9 cellular contexts compared by ENCODE assay signal in the genomic region with DNA sequence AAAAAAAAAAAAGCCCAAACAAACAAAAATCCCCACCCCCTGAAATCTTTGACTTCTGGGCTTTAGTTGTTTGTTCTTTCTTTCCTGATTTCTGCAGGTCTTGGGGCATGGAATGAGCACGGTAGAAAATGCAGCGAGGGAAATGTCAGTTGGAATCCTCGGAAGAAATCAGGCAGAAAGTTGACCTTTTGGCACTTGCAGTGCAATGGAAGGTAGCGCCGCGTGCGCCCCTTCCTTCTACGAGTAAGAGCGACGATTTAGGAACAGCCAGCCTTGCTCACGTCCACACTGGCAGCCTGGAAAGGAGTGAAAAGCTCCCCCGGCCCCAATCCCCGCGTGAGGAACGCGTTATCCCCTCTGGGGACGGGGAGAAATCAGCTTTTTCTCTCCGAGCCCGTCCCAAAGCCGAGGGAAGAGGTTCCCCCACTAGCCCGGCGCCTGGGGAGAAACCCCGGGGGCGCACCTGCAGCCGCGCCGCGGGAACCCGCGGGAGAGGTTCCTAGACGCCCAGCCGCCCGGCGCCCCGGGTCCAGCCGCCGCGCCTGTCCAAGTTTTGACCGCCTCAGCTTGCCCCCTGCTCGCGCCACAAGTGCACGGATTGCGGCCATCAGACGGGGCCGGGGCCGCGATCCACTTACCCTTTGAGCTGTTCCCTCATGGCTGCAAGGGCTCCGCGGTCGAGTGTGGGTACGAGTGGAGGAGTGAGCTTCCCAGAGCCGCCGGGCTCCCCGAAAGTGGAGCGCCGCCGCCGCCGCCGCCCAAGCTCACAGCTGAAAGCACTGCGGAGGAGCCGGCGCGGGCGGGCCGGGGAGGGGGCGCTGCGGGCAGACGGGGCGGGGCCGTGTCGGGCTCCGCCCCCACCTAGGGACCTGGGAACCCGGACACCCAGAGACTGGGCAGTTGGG.
A peak's percentile ranks its signal among the peaks of the same experiment; 100 is the strongest.
DNase-seq lines count a peak whose midpoint lies in the region; ATAC-seq, FAIRE-seq and TF ChIP-seq lines count a peak whose summit lies in the region.
"Had no signal": no experiment of that assay in that cellular context is flagged by ENCODE, and none has a peak within 500 bp of the region (broad histone marks: within the 10 kb centered on the region; RNA-seq: fewer than 3 reads in every experiment).

No MANE protein-coding gene starts in this region.

- H3K27me3 Mint-ChIP-seq in CD4-positive, alpha-beta T cell, result peaks cover 38% of the 10 kb centered on the region

- dilution Hi-C loops in endothelial cell of umbilical vein (cut with MboI; ENCODE audit: extremely low pct_ligation_motif_present, low sequenced_read_pairs), result no loop called here

- no peaks in the 10 kb centered on the region for H3K36me3 Mint-ChIP-seq in CD4-positive, alpha-beta T cell (ENCODE audit: low read depth)

- no peaks in the 10 kb centered on the region for H3K9me2 ChIP-seq in SU-DHL-6 (replicated peaks; ENCODE audit: insufficient read depth, low read length)

- intact Hi-C loops in CD4-positive, alpha-beta T cell (cut with DNase I, micrococcal nuclease), result no loop called here
- intact Hi-C loops in endothelial cell of umbilical vein (cut with micrococcal nuclease), result loop anchor here (1.0 to 5.0 kb wide), 4 partner anchors 45 to 229 kb away; no protein-coding TSS in a partner anchor

- no peak for TF ChIP-seq POLR2A in endothelial cell of umbilical vein (IDR thresholded peaks at IDR 0.05; ENCODE audit: low read depth, low read length)

- peaks cover 8% of the 10 kb centered on the region for H3K27me3 ChIP-seq in CD4-positive, alpha-beta T cell (ENCODE audit: control insufficient read depth, insufficient read depth, low read length)
- H3K27me3 ChIP-seq in SU-DHL-6 (ENCODE audit: low read length) (no peaks in the 10 kb centered on the region), endothelial cell of umbilical vein (ENCODE audit: control insufficient read depth in 2 of 2, insufficient read depth in 2 of 2, low read length in 2 of 2) (no peaks in the 10 kb centered on the region)

- peak in 1 of 10 experiments; percentile 0 for DNase-seq in CD4-positive, alpha-beta T cell
- DNase-seq in endothelial cell of umbilical vein (ENCODE audit: low read depth, low spot score) (peak; percentile 53), mucosa of gallbladder (ENCODE audit: low spot score) (peak; percentile 25), cortex of kidney (lab: John Stamatoyannopoulos, UW) (no peak), NCI-H2029 (lab: John Stamatoyannopoulos, UW) (no peak)

- H3K9ac ChIP-seq in SU-DHL-6 (ENCODE audit: low read length) (peak overlapping the region; percentile 93), endothelial cell of umbilical vein (replicated peaks; ENCODE audit: extremely low read depth, insufficient read depth, low read length) (peak overlapping the region; percentile 48)

- H3K4me3 Mint-ChIP-seq in CD4-positive, alpha-beta T cell, result peak overlapping the region; percentile 45

- H3K9me1 ChIP-seq in endothelial cell of umbilical vein (replicated peaks; ENCODE audit: control insufficient read depth, extremely low read depth, insufficient read depth, low read length), result no peaks in the 10 kb centered on the region

- FAIRE-seq in endothelial cell of umbilical vein (lab: Jason Lieb, UNC), result peak; percentile 18
- FAIRE-seq: TTC549 had no signal

- H4K20me1 ChIP-seq in SU-DHL-6 (ENCODE audit: low read depth, low read length) (no peaks in the 10 kb centered on the region), endothelial cell of umbilical vein (replicated peaks; ENCODE audit: control insufficient read depth, extremely low read depth, insufficient read depth, low read length) (peaks cover 2% of the 10 kb centered on the region)

- TF ChIP-seq CTCF in CD4-positive, alpha-beta T cell (IDR thresholded peaks at IDR 0.05), result no peak
- no peak for TF ChIP-seq CTCF in SU-DHL-6 (IDR thresholded peaks at IDR 0.05; ENCODE audit: insufficient read depth, low read length, poor library complexity, severe bottlenecking)
- no peak for TF ChIP-seq CTCF in endothelial cell of umbilical vein (IDR thresholded peaks at IDR 0.05; ENCODE audit: extremely low read depth in 1 of 2, insufficient read depth in 1 of 2, low read depth in 1 of 2, low read length in 2 of 2)

- H3K9me3 ChIP-seq in CD4-positive, alpha-beta T cell (ENCODE audit: control insufficient read depth, low read length), result no peaks in the 10 kb centered on the region
- H3K9me3 ChIP-seq in SU-DHL-6 (ENCODE audit: insufficient read depth, low read length), result no peaks in the 10 kb centered on the region
- H3K9me3 ChIP-seq in endothelial cell of umbilical vein (replicated peaks; ENCODE audit: control insufficient read depth, insufficient read depth, low read length), result no peaks in the 10 kb centered on the region

- TSS peak; percentile 35 for BruUV-seq in endothelial cell of umbilical vein (replicated peaks; lab: Mats Ljungman, UMichigan)

- H3K79me2 ChIP-seq in SU-DHL-6 (ENCODE audit: insufficient read depth, low read length), result peaks cover 52% of the 10 kb centered on the region
- H3K79me2 ChIP-seq in endothelial cell of umbilical vein (ENCODE audit: control insufficient read depth, insufficient read depth, low read length), result no peaks in the 10 kb centered on the region

- peak overlapping the region; percentile 91 for H3K4me2 ChIP-seq in SU-DHL-6 (ENCODE audit: low read depth, low read length, poor library complexity, severe bottlenecking)
- peak overlapping the region; percentile 50 for H3K4me2 ChIP-seq in endothelial cell of umbilical vein (ENCODE audit: insufficient read depth, low read length)

- no peaks in the 10 kb centered on the region for H3F3A ChIP-seq in SU-DHL-6 (ENCODE audit: insufficient read depth)

- no peaks in the 10 kb centered on the region for H3K36me3 ChIP-seq in SU-DHL-6 (ENCODE audit: low read length)
- no peaks in the 10 kb centered on the region for H3K36me3 ChIP-seq in endothelial cell of umbilical vein (ENCODE audit: control insufficient read depth in 2 of 2, extremely low read depth in 1 of 2, insufficient read depth in 2 of 2, low read length in 2 of 2)

- H2AFZ ChIP-seq in SU-DHL-6 (ENCODE audit: low read depth, low read length, severe bottlenecking) (peak overlapping the region; percentile 26), endothelial cell of umbilical vein (ENCODE audit: low read depth, low read length) (peak overlapping the region; percentile 39)

- POLR2A ChIA-PET in CD4-positive, alpha-beta T cell (lab: Charles Lee), result no interaction called here
- POLR2A ChIA-PET in endothelial cell of umbilical vein (lab: Charles Lee), result interaction anchor here (0.7 kb wide), 1 partner anchor 100 kb away, joined by 12 read pairs; no protein-coding TSS in a partner anchor

- peak overlapping the region; percentile 85 for H3K4me3 ChIP-seq in SU-DHL-6 (ENCODE audit: insufficient read depth, low read length, poor library complexity, severe bottlenecking)
- H3K4me3 ChIP-seq in endothelial cell of umbilical vein (replicated peaks in 1 of 3; ENCODE audit: insufficient read depth in 1 of 3, low read depth in 1 of 3, low read length in 3 of 3), result peak overlapping the region; percentile 57 to 81 (median 74)

- peaks cover 5% of the 10 kb centered on the region for H3K4me1 Mint-ChIP-seq in CD4-positive, alpha-beta T cell (ENCODE audit: low read depth)

- CTCF ChIA-PET in CD4-positive, alpha-beta T cell (lab: Charles Lee), result no interaction called here
- CTCF ChIA-PET in endothelial cell of umbilical vein (lab: Charles Lee), result interaction anchor here (0.9 to 1.6 kb wide), 7 partner anchors 43 to 227 kb away, joined by 3 to 16 read pairs (median 3); no protein-coding TSS in a partner anchor

- no peak for ATAC-seq in CD4-positive, alpha-beta T cell (ENCODE audit: poor library complexity)
- peak; percentile 94 for ATAC-seq in GM19023 (IDR thresholded peaks at IDR 0.05; ENCODE audit: unreplicated experiment)
- peak; percentile 92 for ATAC-seq in HG03103 (IDR thresholded peaks at IDR 0.05; ENCODE audit: low read depth, unreplicated experiment)

- no peak overlapping the region for H3K27ac Mint-ChIP-seq in CD4-positive, alpha-beta T cell

- no peaks in the 10 kb centered on the region for H3K4me1 ChIP-seq in endothelial cell of umbilical vein (ENCODE audit: control insufficient read depth, extremely low read depth, insufficient read depth, low read length)

- H3K27ac ChIP-seq in CD4-positive, alpha-beta T cell (ENCODE audit: low read depth, low read length), result no peak overlapping the region
- H3K27ac ChIP-seq in SU-DHL-6 (ENCODE audit: low read depth, low read length), result peak overlapping the region; percentile 67
- H3K27ac ChIP-seq in endothelial cell of umbilical vein (ENCODE audit: insufficient read depth, low read depth, low read length), result peak overlapping the region; percentile 37

- no peaks in the 10 kb centered on the region for H3K9me3 Mint-ChIP-seq in CD4-positive, alpha-beta T cell

TF ChIP-seq in endothelial cell of umbilical vein, 7 proteins besides CTCF, POLR2A, EP300 and RAD21:
- TF ChIP-seq POLR2AphosphoS5 (IDR thresholded peaks at IDR 0.05; ENCODE audit: insufficient read depth, low read depth, low read length) (no peak), MYC (IDR thresholded peaks at IDR 0.05; ENCODE audit: low read depth, low read length) (no peak), FOS (IDR thresholded peaks at IDR 0.05; ENCODE audit: borderline replicate concordance, insufficient read depth, low read length) (no peak), JUN (IDR thresholded peaks at IDR 0.05; ENCODE audit: borderline replicate concordance, insufficient read depth, insufficient read length, low read depth) (no peak), GATA2 (IDR thresholded peaks at IDR 0.05; ENCODE audit: insufficient read depth, insufficient read length, low read depth, low read length) (no peak), EZH2 (IDR thresholded peaks at IDR 0.05; ENCODE audit: borderline replicate concordance, low read depth, low read length, severe bottlenecking) (no peak)
- TF ChIP-seq, protein P1, sequence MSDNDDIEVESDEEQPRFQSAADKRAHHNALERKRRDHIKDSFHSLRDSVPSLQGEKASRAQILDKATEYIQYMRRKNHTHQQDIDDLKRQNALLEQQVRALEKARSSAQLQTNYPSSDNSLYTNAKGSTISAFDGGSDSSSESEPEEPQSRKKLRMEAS (IDR thresholded peaks at IDR 0.05; ENCODE audit: insufficient read depth, insufficient read length), result no peak

Comparison
In these comparisons a context has a peak if more than half of its experiments do, and no peak if none do; other contexts are left out.
1. DNase-seq: peak in endothelial cell of umbilical vein (single experiment) and mucosa of gallbladder (single experiment); none in cortex of kidney (single experiment) and NCI-H2029 (single experiment).